ENCODE assay signal across 12 cellular contexts in the genomic region with DNA sequence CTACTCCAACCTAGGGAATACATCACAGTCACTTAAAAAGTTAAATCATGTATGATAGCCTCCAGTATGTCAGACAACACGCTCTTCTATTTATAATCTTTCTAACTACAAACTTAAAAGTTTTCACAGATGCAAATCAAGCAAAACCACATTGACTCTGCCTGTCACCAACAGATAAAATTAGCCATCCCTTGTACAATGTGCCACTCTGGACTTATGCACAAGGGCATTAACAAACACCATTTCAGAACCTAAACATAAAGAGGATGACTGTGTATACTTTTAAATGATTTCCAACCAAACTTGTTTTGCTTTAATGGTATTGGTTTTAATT. TPM values are rescaled to one million over a fixed set of nuclear protein-coding genes. Genes with fewer than 3 reads are reported as not detected.
A peak's percentile ranks its signal among the peaks of the same experiment; 100 is the strongest.
DNase-seq lines count a peak whose midpoint lies in the region; ATAC-seq and TF ChIP-seq lines count a peak whose summit lies in the region.
"Had no signal": no experiment of that assay in that cellular context is flagged by ENCODE, and none has a peak within 500 bp of the region (broad histone marks: within the 10 kb centered on the region; RNA-seq: fewer than 3 reads in every experiment).

No MANE protein-coding gene starts in this region.

- WGBS in prostate gland = 83% methylated on average over 1 of the region's 1 CpG

- no peak for DNase-seq in NCI-H1694 treated with DMSO at 0.1 percent for 48 hours (lab: John Stamatoyannopoulos, UW)
- no peak for DNase-seq in SW 1271 (lab: John Stamatoyannopoulos, UW)
- no peak for DNase-seq in stimulated activated CD4-positive, alpha-beta T cell treated with anti-CD3 and anti-CD28 coated beads, Interleukin-1b, Interleukin-23, amount 100 ng/mL, for 48 hours
- no peak for DNase-seq in prostate gland (ENCODE audit: low spot score)
- DNase-seq: small intestine had no signal

- no peak for TF ChIP-seq CTCF in prostate gland (IDR thresholded peaks at IDR 0.05)

- H3K27me3 Mint-ChIP-seq in activated naive CD8-positive, alpha-beta T cell = no peaks in the 10 kb centered on the region

- H3K27me3 ChIP-seq in prostate gland (replicated peaks; ENCODE audit: insufficient read depth) = no peaks in the 10 kb centered on the region
- H3K27me3 ChIP-seq: SJCRH30 had no signal

- no peaks in the 10 kb centered on the region for H3K36me3 Mint-ChIP-seq in activated naive CD8-positive, alpha-beta T cell

- no peak for TF ChIP-seq POLR2A in prostate gland (IDR thresholded peaks at IDR 0.05)

- ATAC-seq in GM18498 (IDR thresholded peaks at IDR 0.05; ENCODE audit: unreplicated experiment) (peak; percentile 58), GM21390 (IDR thresholded peaks at IDR 0.05; ENCODE audit: unreplicated experiment) (peak; percentile 49), HG03135 (IDR thresholded peaks at IDR 0.05; ENCODE audit: unreplicated experiment) (peak; percentile 48)
- ATAC-seq: left lobe of liver had no signal

- H3K27ac Mint-ChIP-seq in activated naive CD8-positive, alpha-beta T cell = peak overlapping the region; percentile 50

- no peak overlapping the region for H3K4me3 ChIP-seq in prostate gland
- H3K4me3 ChIP-seq: SJCRH30 had no signal

- no peaks in the 10 kb centered on the region for H3K9me3 Mint-ChIP-seq in activated naive CD8-positive, alpha-beta T cell (ENCODE audit: low read depth)

- H3K4me1 ChIP-seq in prostate gland (replicated peaks) = no peaks in the 10 kb centered on the region

- H3K36me3 ChIP-seq in prostate gland = no peaks in the 10 kb centered on the region
- H3K36me3 ChIP-seq: SJCRH30 had no signal

- H3K4me3 Mint-ChIP-seq in activated naive CD8-positive, alpha-beta T cell = no peak overlapping the region

- H3K9me3 ChIP-seq in prostate gland = no peaks in the 10 kb centered on the region
- H3K9me3 ChIP-seq: SJCRH30 had no signal

- intact Hi-C loops in prostate gland (cut with DNase I) = no loop called here

- no peak overlapping the region for H3K27ac ChIP-seq in prostate gland
- H3K27ac ChIP-seq: epithelial cell of prostate, SJCRH30 had no signal

- peaks cover 82% of the 10 kb centered on the region for H3K4me1 Mint-ChIP-seq in activated naive CD8-positive, alpha-beta T cell (ENCODE audit: low read depth)

RNA-seq across cellular contexts. Expression of a gene that starts 14.7 kb away (rescaled TPM):
- 10 to 100 TPM; 16.6 to 20.6 TPM for total RNA-seq in prostate gland

RNA-seq across cellular contexts. Expression of a gene that starts 14.9 kb away (rescaled TPM):
- total RNA-seq in prostate gland = 10 to 100 TPM; 17.7 to 29.7 TPM
